In genomic region chr12:6058481-6059161, GRCh38 we compare ENCODE assay signal across 1 cellular context.
A peak's percentile ranks its signal among the peaks of the same experiment; 100 is the strongest.
TF ChIP-seq lines count a peak whose summit lies in the region.

No MANE protein-coding gene starts in this region.

TF ChIP-seq in HepG2, 621 proteins besides CTCF, POLR2A, EP300 and RAD21 (continued from another document and continues in another):
- TF ChIP-seq LCORL (IDR thresholded peaks at IDR 0.05) (no peak), LCORL (CRISPR knock-in tag; IDR thresholded peaks at IDR 0.05) (peak; percentile 86), MLLT10 (CRISPR knock-in tag; IDR thresholded peaks at IDR 0.05) (no peak), ZNF441 (CRISPR knock-in tag; IDR thresholded peaks at IDR 0.05; ENCODE audit: borderline replicate concordance) (no peak), ZNF496 (CRISPR knock-in tag; IDR thresholded peaks at IDR 0.05; ENCODE audit: insufficient replicate concordance) (no peak), ZBTB7A (CRISPR knock-in tag; IDR thresholded peaks at IDR 0.05) (peak; percentile 83), EZH2 (conservative IDR thresholded peaks at IDR 0.05; ENCODE audit: low read depth, low read length) (no peak), ZNF790 (CRISPR knock-in tag; IDR thresholded peaks at IDR 0.05; ENCODE audit: borderline replicate concordance) (no peak; the same call in 1 of the 2 replicates), ZNF326 (CRISPR knock-in tag; IDR thresholded peaks at IDR 0.05; ENCODE audit: borderline replicate concordance) (no peak), SAFB2 (CRISPR knock-in tag; IDR thresholded peaks at IDR 0.05; ENCODE audit: borderline replicate concordance, low read depth) (no peak), MTA1 (CRISPR knock-in tag; IDR thresholded peaks at IDR 0.05; ENCODE audit: borderline replicate concordance) (peak; percentile 93), ZNF331 (CRISPR knock-in tag; IDR thresholded peaks at IDR 0.05) (peak; percentile 77; the same call in 1 of the 2 replicates), SKI (IDR thresholded peaks at IDR 0.05; ENCODE audit: partially characterized antibody) (no peak), ZNF879 (CRISPR knock-in tag; IDR thresholded peaks at IDR 0.05) (no peak), MAF1 (CRISPR knock-in tag; IDR thresholded peaks at IDR 0.05; ENCODE audit: borderline replicate concordance) (no peak), ZNF644 (CRISPR knock-in tag; IDR thresholded peaks at IDR 0.05; ENCODE audit: low read depth) (peak; percentile 22; the same call in 1 of the 2 replicates), POLR2AphosphoS2 (IDR thresholded peaks at IDR 0.05; ENCODE audit: low read depth, low read length) (no peak), ZNF317 (CRISPR knock-in tag; IDR thresholded peaks at IDR 0.05) (peak; percentile 81; the same call in 1 of the 2 replicates), ZNF850 (CRISPR knock-in tag; conservative IDR thresholded peaks at IDR 0.05) (no peak), ZNF839 (CRISPR knock-in tag; IDR thresholded peaks at IDR 0.05; ENCODE audit: borderline replicate concordance) (no peak), JUNB (CRISPR knock-in tag; IDR thresholded peaks at IDR 0.05; ENCODE audit: borderline replicate concordance) (no peak), REPIN1 (CRISPR knock-in tag; IDR thresholded peaks at IDR 0.05; ENCODE audit: borderline replicate concordance, low read depth) (peak; percentile 46; the same call in 1 of the 2 replicates), NFIC (IDR thresholded peaks at IDR 0.05; ENCODE audit: low read length) (peak; percentile 62; the same call in 1 of the 2 replicates), HINFP (CRISPR knock-in tag; IDR thresholded peaks at IDR 0.05; ENCODE audit: low read depth) (no peak), TCF7 (IDR thresholded peaks at IDR 0.05; ENCODE audit: low read depth) (0 out of 2 replicates have a peak, but pooled peaks have one; percentile 35), ZNF703 (CRISPR knock-in tag; IDR thresholded peaks at IDR 0.05; ENCODE audit: borderline replicate concordance) (no peak), ZNF776 (CRISPR knock-in tag; IDR thresholded peaks at IDR 0.05) (no peak), NFE2L1 (CRISPR knock-in tag; IDR thresholded peaks at IDR 0.05; ENCODE audit: borderline replicate concordance) (no peak), ZNF784 (CRISPR knock-in tag; IDR thresholded peaks at IDR 0.05; ENCODE audit: borderline replicate concordance) (no peak), SMAD3 (CRISPR knock-in tag; IDR thresholded peaks at IDR 0.05) (no peak), ZNF652 (CRISPR knock-in tag; IDR thresholded peaks at IDR 0.05; ENCODE audit: borderline replicate concordance, low read depth) (peak; percentile 47; the same call in 1 of the 2 replicates), RBFOX2 (IDR thresholded peaks at IDR 0.05; ENCODE audit: low read depth, low read length) (no peak), ZNF558 (CRISPR knock-in tag; IDR thresholded peaks at IDR 0.05; ENCODE audit: borderline replicate concordance) (no peak), SP2 (CRISPR knock-in tag; IDR thresholded peaks at IDR 0.05) (no peak), KLF11 (CRISPR knock-in tag; IDR thresholded peaks at IDR 0.05) (0 out of 2 replicates have a peak, but pooled peaks have one; percentile 35), ZNF576 (CRISPR knock-in tag; IDR thresholded peaks at IDR 0.05) (no peak), MAFG (CRISPR knock-in tag; IDR thresholded peaks at IDR 0.05) (no peak), SCMH1 (CRISPR knock-in tag; IDR thresholded peaks at IDR 0.05; ENCODE audit: borderline replicate concordance) (no peak), ZNF44 (CRISPR knock-in tag; IDR thresholded peaks at IDR 0.05) (0 out of 2 replicates have a peak, but pooled peaks have one; percentile 5), NR2F1 (CRISPR knock-in tag; IDR thresholded peaks at IDR 0.05) (no peak), CBFB (CRISPR knock-in tag; IDR thresholded peaks at IDR 0.05) (0 out of 2 replicates have a peak, but pooled peaks have one; percentile 51), HNRNPUL1 (IDR thresholded peaks at IDR 0.05; ENCODE audit: low read depth, low read length) (no peak), ZNF562 (CRISPR knock-in tag; IDR thresholded peaks at IDR 0.05; ENCODE audit: borderline replicate concordance) (no peak), ZNF598 (CRISPR knock-in tag; IDR thresholded peaks at IDR 0.05; ENCODE audit: borderline replicate concordance) (no peak), KDM2A (CRISPR knock-in tag; IDR thresholded peaks at IDR 0.05; ENCODE audit: borderline replicate concordance, low read depth) (no peak), ZNF563 (CRISPR knock-in tag; IDR thresholded peaks at IDR 0.05) (peak; percentile 76; the same call in 1 of the 2 replicates), SNAPC2 (CRISPR knock-in tag; IDR thresholded peaks at IDR 0.05) (no peak), BRD4 (CRISPR knock-in tag; IDR thresholded peaks at IDR 0.05) (0 out of 2 replicates have a peak, but pooled peaks have one; percentile 28), ZNF253 (CRISPR knock-in tag; IDR thresholded peaks at IDR 0.05; ENCODE audit: borderline replicate concordance) (no peak), ATRX (CRISPR knock-in tag; IDR thresholded peaks at IDR 0.05; ENCODE audit: borderline replicate concordance) (no peak), ZNF780A (CRISPR knock-in tag; IDR thresholded peaks at IDR 0.05) (peak; percentile 93; the same call in 1 of the 2 replicates), MED1 (CRISPR knock-in tag; IDR thresholded peaks at IDR 0.05) (peak; percentile 82), ZNF24 (IDR thresholded peaks at IDR 0.05) (no peak), NFE2L2 (IDR thresholded peaks at IDR 0.05; ENCODE audit: low read length) (no peak), PRDM10 (CRISPR knock-in tag; IDR thresholded peaks at IDR 0.05; ENCODE audit: low read depth) (no peak), TCF7L2 (IDR thresholded peaks at IDR 0.05; ENCODE audit: low read depth, low read length) (no peak), CREM (IDR thresholded peaks at IDR 0.05) (peak; percentile 56; the same call in 1 of the 2 replicates), CREM (CRISPR knock-in tag; IDR thresholded peaks at IDR 0.05) (no peak), ZNF383 (CRISPR knock-in tag; IDR thresholded peaks at IDR 0.05; ENCODE audit: borderline replicate concordance) (no peak), ZBTB33 (CRISPR knock-in tag; IDR thresholded peaks at IDR 0.05) (no peak)
- TF ChIP-seq, protein P1, sequence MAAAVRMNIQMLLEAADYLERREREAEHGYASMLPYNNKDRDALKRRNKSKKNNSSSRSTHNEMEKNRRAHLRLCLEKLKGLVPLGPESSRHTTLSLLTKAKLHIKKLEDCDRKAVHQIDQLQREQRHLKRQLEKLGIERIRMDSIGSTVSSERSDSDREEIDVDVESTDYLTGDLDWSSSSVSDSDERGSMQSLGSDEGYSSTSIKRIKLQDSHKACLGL (CRISPR knock-in tag; IDR thresholded peaks at IDR 0.05), result no peak
- TF ChIP-seq, protein P2, sequence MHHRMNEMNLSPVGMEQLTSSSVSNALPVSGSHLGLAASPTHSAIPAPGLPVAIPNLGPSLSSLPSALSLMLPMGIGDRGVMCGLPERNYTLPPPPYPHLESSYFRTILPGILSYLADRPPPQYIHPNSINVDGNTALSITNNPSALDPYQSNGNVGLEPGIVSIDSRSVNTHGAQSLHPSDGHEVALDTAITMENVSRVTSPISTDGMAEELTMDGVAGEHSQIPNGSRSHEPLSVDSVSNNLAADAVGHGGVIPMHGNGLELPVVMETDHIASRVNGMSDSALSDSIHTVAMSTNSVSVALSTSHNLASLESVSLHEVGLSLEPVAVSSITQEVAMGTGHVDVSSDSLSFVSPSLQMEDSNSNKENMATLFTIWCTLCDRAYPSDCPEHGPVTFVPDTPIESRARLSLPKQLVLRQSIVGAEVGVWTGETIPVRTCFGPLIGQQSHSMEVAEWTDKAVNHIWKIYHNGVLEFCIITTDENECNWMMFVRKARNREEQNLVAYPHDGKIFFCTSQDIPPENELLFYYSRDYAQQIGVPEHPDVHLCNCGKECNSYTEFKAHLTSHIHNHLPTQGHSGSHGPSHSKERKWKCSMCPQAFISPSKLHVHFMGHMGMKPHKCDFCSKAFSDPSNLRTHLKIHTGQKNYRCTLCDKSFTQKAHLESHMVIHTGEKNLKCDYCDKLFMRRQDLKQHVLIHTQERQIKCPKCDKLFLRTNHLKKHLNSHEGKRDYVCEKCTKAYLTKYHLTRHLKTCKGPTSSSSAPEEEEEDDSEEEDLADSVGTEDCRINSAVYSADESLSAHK (CRISPR knock-in tag; IDR thresholded peaks at IDR 0.05; ENCODE audit: borderline replicate concordance), result no peak
- TF ChIP-seq, protein P3, sequence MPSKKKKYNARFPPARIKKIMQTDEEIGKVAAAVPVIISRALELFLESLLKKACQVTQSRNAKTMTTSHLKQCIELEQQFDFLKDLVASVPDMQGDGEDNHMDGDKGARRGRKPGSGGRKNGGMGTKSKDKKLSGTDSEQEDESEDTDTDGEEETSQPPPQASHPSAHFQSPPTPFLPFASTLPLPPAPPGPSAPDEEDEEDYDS (CRISPR knock-in tag; IDR thresholded peaks at IDR 0.05), result no peak
- TF ChIP-seq, protein P4, sequence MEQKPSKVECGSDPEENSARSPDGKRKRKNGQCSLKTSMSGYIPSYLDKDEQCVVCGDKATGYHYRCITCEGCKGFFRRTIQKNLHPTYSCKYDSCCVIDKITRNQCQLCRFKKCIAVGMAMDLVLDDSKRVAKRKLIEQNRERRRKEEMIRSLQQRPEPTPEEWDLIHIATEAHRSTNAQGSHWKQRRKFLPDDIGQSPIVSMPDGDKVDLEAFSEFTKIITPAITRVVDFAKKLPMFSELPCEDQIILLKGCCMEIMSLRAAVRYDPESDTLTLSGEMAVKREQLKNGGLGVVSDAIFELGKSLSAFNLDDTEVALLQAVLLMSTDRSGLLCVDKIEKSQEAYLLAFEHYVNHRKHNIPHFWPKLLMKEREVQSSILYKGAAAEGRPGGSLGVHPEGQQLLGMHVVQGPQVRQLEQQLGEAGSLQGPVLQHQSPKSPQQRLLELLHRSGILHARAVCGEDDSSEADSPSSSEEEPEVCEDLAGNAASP (CRISPR knock-in tag; IDR thresholded peaks at IDR 0.05; ENCODE audit: borderline replicate concordance), result peak; percentile 62; the same call in 1 of the 2 replicates
